ENCODE assay signal across 1 cellular context in the genomic region with DNA sequence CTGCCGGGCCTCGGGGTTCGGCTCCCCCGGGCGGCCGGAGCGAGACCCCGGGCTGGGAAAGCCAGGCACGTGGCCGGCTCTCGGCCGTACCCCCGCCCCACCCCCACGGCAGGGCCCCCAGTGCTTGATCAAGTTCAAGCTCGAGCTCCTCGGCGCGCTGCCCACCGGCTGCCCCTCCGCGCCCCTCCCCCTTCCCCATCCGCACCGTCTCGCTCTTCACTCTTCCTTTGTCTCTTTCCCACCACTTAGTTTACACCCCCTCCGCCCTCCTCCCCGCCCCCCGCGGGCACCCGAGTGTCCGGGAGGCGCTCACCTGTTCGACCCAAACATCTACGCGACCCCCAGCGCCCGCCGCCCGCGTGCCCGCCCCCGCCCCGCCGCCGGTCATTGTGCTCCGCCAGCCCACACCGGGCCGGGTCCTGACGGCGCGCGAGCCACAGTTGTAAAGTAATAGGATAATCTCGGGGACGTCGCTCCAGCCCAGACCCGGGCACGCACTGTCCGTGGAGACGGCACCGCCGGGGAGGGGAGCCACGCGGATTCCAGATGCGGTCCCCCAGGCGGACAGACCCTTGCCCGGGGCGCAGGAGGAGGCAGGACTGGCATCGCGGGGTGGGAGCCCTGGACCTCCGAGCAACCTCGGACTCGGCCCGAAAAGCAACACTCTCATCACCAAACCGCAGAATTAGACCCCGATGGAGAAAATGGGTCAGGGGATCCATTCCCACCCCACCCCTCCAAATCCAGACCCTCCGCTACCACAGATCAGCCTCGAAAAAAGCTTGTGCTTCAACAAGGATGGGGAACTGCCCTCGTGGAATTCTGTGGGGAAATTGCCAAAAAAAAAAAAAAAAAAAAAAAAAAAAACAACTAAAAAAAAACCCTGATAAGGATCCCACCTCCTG.
TF ChIP-seq lines count a peak whose summit lies in the region.

No MANE protein-coding gene starts in this region.

TF ChIP-seq in HepG2, 621 proteins besides CTCF, POLR2A, EP300 and RAD21 (continued from another document and continues in another):
- TF ChIP-seq, protein P1, sequence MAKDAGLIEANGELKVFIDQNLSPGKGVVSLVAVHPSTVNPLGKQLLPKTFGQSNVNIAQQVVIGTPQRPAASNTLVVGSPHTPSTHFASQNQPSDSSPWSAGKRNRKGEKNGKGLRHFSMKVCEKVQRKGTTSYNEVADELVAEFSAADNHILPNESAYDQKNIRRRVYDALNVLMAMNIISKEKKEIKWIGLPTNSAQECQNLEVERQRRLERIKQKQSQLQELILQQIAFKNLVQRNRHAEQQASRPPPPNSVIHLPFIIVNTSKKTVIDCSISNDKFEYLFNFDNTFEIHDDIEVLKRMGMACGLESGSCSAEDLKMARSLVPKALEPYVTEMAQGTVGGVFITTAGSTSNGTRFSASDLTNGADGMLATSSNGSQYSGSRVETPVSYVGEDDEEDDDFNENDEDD (CRISPR knock-in tag; IDR thresholded peaks at IDR 0.05; ENCODE audit: borderline replicate concordance): 0 out of 2 replicates have a peak, but pooled peaks have one; percentile 4
- TF ChIP-seq, protein P2, sequence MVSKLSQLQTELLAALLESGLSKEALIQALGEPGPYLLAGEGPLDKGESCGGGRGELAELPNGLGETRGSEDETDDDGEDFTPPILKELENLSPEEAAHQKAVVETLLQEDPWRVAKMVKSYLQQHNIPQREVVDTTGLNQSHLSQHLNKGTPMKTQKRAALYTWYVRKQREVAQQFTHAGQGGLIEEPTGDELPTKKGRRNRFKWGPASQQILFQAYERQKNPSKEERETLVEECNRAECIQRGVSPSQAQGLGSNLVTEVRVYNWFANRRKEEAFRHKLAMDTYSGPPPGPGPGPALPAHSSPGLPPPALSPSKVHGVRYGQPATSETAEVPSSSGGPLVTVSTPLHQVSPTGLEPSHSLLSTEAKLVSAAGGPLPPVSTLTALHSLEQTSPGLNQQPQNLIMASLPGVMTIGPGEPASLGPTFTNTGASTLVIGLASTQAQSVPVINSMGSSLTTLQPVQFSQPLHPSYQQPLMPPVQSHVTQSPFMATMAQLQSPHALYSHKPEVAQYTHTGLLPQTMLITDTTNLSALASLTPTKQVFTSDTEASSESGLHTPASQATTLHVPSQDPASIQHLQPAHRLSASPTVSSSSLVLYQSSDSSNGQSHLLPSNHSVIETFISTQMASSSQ (IDR thresholded peaks at IDR 0.05; ENCODE audit: low read depth): no peak
- TF ChIP-seq, protein P2 (CRISPR knock-in tag; IDR thresholded peaks at IDR 0.05; ENCODE audit: borderline replicate concordance): no peak
- TF ChIP-seq JUND (CRISPR knock-in tag; IDR thresholded peaks at IDR 0.05) (0 out of 2 replicates have a peak, but pooled peaks have one; percentile 28), FOSL2 (CRISPR knock-in tag; IDR thresholded peaks at IDR 0.05) (no peak), EED (CRISPR knock-in tag; IDR thresholded peaks at IDR 0.05) (no peak), PCBP2 (optimal IDR thresholded peaks at IDR 0.05; ENCODE audit: low read depth, low read length, poor library complexity, severe bottlenecking) (no peak), KLF13 (CRISPR knock-in tag; IDR thresholded peaks at IDR 0.05) (0 out of 2 replicates have a peak, but pooled peaks have one; percentile 42), ZSCAN21 (CRISPR knock-in tag; IDR thresholded peaks at IDR 0.05; ENCODE audit: borderline replicate concordance) (no peak; the same call in 1 of the 2 replicates), CBX1 (IDR thresholded peaks at IDR 0.05; ENCODE audit: low read depth) (no peak), ZNF33B (CRISPR knock-in tag; IDR thresholded peaks at IDR 0.05) (no peak), HOXA9 (CRISPR knock-in tag; IDR thresholded peaks at IDR 0.05; ENCODE audit: borderline replicate concordance) (no peak; the same call in 1 of the 2 replicates), HNF4G (IDR thresholded peaks at IDR 0.05; ENCODE audit: borderline replicate concordance, low read depth, low read length) (no peak), HNF4G (CRISPR knock-in tag; IDR thresholded peaks at IDR 0.05; ENCODE audit: borderline replicate concordance, low read depth) (0 out of 2 replicates have a peak, but pooled peaks have one; percentile 20), NR3C1 (CRISPR knock-in tag; IDR thresholded peaks at IDR 0.05) (no peak), ZNF296 (CRISPR knock-in tag; conservative IDR thresholded peaks at IDR 0.05) (no peak), KMT2B (CRISPR knock-in tag; IDR thresholded peaks at IDR 0.05) (no peak), GATA4 (IDR thresholded peaks at IDR 0.05; ENCODE audit: borderline replicate concordance, low read depth) (no peak), ZBTB21 (CRISPR knock-in tag; IDR thresholded peaks at IDR 0.05) (no peak), ZNF432 (CRISPR knock-in tag; IDR thresholded peaks at IDR 0.05; ENCODE audit: borderline replicate concordance) (no peak), PAWR (CRISPR knock-in tag; IDR thresholded peaks at IDR 0.05; ENCODE audit: borderline replicate concordance) (no peak), ZNF670 (CRISPR knock-in tag; IDR thresholded peaks at IDR 0.05; ENCODE audit: borderline replicate concordance) (no peak), STAT5B (CRISPR knock-in tag; IDR thresholded peaks at IDR 0.05) (no peak), SIX1 (CRISPR knock-in tag; IDR thresholded peaks at IDR 0.05; ENCODE audit: borderline replicate concordance) (no peak), ZNF441 (CRISPR knock-in tag; IDR thresholded peaks at IDR 0.05; ENCODE audit: borderline replicate concordance) (peak; percentile 95)
- TF ChIP-seq, protein P3, sequence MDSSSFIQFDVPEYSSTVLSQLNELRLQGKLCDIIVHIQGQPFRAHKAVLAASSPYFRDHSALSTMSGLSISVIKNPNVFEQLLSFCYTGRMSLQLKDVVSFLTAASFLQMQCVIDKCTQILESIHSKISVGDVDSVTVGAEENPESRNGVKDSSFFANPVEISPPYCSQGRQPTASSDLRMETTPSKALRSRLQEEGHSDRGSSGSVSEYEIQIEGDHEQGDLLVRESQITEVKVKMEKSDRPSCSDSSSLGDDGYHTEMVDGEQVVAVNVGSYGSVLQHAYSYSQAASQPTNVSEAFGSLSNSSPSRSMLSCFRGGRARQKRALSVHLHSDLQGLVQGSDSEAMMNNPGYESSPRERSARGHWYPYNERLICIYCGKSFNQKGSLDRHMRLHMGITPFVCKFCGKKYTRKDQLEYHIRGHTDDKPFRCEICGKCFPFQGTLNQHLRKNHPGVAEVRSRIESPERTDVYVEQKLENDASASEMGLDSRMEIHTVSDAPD (CRISPR knock-in tag; IDR thresholded peaks at IDR 0.05): no peak
- TF ChIP-seq, protein P4, sequence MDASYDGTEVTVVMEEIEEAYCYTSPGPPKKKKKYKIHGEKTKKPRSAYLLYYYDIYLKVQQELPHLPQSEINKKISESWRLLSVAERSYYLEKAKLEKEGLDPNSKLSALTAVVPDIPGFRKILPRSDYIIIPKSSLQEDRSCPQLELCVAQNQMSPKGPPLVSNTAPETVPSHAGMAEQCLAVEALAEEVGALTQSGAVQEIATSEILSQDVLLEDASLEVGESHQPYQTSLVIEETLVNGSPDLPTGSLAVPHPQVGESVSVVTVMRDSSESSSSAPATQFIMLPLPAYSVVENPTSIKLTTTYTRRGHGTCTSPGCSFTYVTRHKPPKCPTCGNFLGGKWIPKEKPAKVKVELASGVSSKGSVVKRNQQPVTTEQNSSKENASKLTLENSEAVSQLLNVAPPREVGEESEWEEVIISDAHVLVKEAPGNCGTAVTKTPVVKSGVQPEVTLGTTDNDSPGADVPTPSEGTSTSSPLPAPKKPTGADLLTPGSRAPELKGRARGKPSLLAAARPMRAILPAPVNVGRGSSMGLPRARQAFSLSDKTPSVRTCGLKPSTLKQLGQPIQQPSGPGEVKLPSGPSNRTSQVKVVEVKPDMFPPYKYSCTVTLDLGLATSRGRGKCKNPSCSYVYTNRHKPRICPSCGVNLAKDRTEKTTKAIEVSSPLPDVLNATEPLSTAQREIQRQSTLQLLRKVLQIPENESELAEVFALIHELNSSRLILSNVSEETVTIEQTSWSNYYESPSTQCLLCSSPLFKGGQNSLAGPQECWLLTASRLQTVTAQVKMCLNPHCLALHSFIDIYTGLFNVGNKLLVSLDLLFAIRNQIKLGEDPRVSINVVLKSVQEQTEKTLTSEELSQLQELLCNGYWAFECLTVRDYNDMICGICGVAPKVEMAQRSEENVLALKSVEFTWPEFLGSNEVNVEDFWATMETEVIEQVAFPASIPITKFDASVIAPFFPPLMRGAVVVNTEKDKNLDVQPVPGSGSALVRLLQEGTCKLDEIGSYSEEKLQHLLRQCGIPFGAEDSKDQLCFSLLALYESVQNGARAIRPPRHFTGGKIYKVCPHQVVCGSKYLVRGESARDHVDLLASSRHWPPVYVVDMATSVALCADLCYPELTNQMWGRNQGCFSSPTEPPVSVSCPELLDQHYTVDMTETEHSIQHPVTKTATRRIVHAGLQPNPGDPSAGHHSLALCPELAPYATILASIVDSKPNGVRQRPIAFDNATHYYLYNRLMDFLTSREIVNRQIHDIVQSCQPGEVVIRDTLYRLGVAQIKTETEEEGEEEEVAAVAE (CRISPR knock-in tag; IDR thresholded peaks at IDR 0.05; ENCODE audit: borderline replicate concordance): no peak; the same call in 1 of the 2 replicates
- TF ChIP-seq, protein P5, sequence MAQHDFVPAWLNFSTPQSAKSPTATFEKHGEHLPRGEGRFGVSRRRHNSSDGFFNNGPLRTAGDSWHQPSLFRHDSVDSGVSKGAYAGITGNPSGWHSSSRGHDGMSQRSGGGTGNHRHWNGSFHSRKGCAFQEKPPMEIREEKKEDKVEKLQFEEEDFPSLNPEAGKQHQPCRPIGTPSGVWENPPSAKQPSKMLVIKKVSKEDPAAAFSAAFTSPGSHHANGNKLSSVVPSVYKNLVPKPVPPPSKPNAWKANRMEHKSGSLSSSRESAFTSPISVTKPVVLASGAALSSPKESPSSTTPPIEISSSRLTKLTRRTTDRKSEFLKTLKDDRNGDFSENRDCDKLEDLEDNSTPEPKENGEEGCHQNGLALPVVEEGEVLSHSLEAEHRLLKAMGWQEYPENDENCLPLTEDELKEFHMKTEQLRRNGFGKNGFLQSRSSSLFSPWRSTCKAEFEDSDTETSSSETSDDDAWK (CRISPR knock-in tag; IDR thresholded peaks at IDR 0.05): no peak
- TF ChIP-seq, protein P6, sequence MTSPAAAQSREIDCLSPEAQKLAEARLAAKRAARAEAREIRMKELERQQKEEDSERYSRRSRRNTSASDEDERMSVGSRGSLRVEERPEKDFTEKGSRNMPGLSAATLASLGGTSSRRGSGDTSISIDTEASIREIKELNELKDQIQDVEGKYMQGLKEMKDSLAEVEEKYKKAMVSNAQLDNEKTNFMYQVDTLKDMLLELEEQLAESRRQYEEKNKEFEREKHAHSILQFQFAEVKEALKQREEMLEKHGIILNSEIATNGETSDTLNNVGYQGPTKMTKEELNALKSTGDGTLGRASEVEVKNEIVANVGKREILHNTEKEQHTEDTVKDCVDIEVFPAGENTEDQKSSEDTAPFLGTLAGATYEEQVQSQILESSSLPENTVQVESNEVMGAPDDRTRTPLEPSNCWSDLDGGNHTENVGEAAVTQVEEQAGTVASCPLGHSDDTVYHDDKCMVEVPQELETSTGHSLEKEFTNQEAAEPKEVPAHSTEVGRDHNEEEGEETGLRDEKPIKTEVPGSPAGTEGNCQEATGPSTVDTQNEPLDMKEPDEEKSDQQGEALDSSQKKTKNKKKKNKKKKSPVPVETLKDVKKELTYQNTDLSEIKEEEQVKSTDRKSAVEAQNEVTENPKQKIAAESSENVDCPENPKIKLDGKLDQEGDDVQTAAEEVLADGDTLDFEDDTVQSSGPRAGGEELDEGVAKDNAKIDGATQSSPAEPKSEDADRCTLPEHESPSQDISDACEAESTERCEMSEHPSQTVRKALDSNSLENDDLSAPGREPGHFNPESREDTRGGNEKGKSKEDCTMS (CRISPR knock-in tag; conservative IDR thresholded peaks at IDR 0.05): no peak
- TF ChIP-seq, protein P7, sequence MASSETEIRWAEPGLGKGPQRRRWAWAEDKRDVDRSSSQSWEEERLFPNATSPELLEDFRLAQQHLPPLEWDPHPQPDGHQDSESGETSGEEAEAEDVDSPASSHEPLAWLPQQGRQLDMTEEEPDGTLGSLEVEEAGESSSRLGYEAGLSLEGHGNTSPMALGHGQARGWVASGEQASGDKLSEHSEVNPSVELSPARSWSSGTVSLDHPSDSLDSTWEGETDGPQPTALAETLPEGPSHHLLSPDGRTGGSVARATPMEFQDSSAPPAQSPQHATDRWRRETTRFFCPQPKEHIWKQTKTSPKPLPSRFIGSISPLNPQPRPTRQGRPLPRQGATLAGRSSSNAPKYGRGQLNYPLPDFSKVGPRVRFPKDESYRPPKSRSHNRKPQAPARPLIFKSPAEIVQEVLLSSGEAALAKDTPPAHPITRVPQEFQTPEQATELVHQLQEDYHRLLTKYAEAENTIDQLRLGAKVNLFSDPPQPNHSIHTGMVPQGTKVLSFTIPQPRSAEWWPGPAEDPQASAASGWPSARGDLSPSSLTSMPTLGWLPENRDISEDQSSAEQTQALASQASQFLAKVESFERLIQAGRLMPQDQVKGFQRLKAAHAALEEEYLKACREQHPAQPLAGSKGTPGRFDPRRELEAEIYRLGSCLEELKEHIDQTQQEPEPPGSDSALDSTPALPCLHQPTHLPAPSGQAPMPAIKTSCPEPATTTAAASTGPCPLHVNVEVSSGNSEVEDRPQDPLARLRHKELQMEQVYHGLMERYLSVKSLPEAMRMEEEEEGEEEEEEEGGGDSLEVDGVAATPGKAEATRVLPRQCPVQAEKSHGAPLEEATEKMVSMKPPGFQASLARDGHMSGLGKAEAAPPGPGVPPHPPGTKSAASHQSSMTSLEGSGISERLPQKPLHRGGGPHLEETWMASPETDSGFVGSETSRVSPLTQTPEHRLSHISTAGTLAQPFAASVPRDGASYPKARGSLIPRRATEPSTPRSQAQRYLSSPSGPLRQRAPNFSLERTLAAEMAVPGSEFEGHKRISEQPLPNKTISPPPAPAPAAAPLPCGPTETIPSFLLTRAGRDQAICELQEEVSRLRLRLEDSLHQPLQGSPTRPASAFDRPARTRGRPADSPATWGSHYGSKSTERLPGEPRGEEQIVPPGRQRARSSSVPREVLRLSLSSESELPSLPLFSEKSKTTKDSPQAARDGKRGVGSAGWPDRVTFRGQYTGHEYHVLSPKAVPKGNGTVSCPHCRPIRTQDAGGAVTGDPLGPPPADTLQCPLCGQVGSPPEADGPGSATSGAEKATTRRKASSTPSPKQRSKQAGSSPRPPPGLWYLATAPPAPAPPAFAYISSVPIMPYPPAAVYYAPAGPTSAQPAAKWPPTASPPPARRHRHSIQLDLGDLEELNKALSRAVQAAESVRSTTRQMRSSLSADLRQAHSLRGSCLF (CRISPR knock-in tag; IDR thresholded peaks at IDR 0.05; ENCODE audit: borderline replicate concordance): no peak
- TF ChIP-seq, protein P8, sequence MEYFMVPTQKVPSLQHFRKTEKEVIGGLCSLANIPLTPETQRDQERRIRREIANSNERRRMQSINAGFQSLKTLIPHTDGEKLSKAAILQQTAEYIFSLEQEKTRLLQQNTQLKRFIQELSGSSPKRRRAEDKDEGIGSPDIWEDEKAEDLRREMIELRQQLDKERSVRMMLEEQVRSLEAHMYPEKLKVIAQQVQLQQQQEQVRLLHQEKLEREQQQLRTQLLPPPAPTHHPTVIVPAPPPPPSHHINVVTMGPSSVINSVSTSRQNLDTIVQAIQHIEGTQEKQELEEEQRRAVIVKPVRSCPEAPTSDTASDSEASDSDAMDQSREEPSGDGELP (IDR thresholded peaks at IDR 0.05; ENCODE audit: borderline replicate concordance, low read depth): no peak
